8 cellular contexts compared by ENCODE assay signal in the genomic region with DNA sequence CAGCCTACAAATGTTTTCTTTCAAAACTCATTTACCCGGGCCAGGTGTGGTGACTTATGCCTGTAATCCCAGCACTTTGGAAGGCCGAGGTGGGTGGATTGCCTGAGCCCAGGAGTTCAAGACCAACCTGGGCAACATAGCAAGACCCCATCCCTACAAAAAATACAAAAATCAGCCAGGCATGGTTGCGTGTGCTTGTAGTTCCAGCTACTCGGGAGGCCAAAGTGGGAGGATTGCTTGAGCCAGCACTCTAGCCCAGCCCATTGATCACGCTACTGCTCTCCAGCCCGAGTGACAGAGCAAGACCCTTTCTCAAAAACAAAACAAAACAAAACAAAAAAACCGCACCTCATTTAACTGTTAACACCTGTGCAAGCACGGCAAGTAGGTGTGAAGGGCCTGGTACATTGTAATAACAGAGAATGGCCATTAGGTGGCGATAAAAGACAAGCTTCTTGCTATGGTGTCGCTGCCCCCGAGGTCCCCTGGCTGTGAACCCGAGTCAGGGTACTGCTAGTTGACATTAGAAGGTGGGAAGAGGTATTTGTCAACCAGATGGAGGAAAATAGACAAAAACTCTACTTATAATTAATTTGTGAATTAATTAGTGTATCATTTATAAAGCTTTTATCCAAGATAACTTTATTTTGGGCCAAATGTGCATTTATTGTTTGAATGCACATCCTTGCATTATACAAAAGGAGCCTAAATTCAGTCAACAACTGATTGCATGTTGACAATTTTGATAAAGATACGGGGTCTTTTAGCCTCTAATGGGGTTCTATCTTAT.
DNase-seq lines count a peak whose midpoint lies in the region; ATAC-seq, FAIRE-seq and TF ChIP-seq lines count a peak whose summit lies in the region.

No MANE protein-coding gene starts in this region.

- H3K27me3 ChIP-seq in effector memory CD4-positive, alpha-beta T cell (replicated peaks; ENCODE audit: control insufficient read depth, insufficient read depth, low read length, poor library complexity, severe bottlenecking), result no peaks in the 10 kb centered on the region

- no peaks in the 10 kb centered on the region for H3K36me3 ChIP-seq in effector memory CD4-positive, alpha-beta T cell (ENCODE audit: control insufficient read depth, insufficient read depth, low read length)

- H3K9me3 Mint-ChIP-seq in stimulated activated naive B cell treated with anti-CD40 and anti-IgM and Interleukin-4, amounts not matched to agents 10 μg/mL and 1 μg/mL and 100 μg/mL, for 72 hours, result no peaks in the 10 kb centered on the region

- peaks cover 1 to 6% of the 10 kb centered on the region in 2 donors for H3K4me1 Mint-ChIP-seq in stimulated activated naive B cell treated with anti-CD40 and anti-IgM and Interleukin-4, amounts not matched to agents 10 μg/mL and 1 μg/mL and 100 μg/mL, for 72 hours

- TF ChIP-seq POLR2A in GM12891 (IDR thresholded peaks at IDR 0.05; ENCODE audit: low read depth, low read length), result no peak

- peak; percentile 83 for ATAC-seq in HG03354 (IDR thresholded peaks at IDR 0.05; ENCODE audit: poor library complexity, severe bottlenecking, unreplicated experiment)
- ATAC-seq in stimulated activated naive B cell treated with anti-CD40 and anti-IgM and Interleukin-4, amounts not matched to agents 10 μg/mL and 1 μg/mL and 100 μg/mL, for 72 hours (replicated peaks), result peak; percentile 90 to 94

- H3K4me1 ChIP-seq in effector memory CD4-positive, alpha-beta T cell (ENCODE audit: control insufficient read depth, insufficient read depth, low read length, poor library complexity, severe bottlenecking), result no peaks in the 10 kb centered on the region

- no peak overlapping the region for H3K27ac Mint-ChIP-seq in stimulated activated naive B cell treated with anti-CD40 and anti-IgM and Interleukin-4, amounts not matched to agents 10 μg/mL and 1 μg/mL and 100 μg/mL, for 72 hours

- H3K27ac ChIP-seq in effector memory CD4-positive, alpha-beta T cell (ENCODE audit: insufficient read depth, low read length, poor library complexity, severe bottlenecking), result no peak overlapping the region

- peak; percentile 39 for DNase-seq in 8988T
- DNase-seq in GM12891 (ENCODE audit: insufficient read length, low spot score), result peak; percentile 65
- peak; percentile 63 for DNase-seq in NCI-H510A (lab: John Stamatoyannopoulos, UW)
- DNase-seq in activated CD4-positive, alpha-beta T cell treated with anti-CD3 and anti-CD28 coated beads for 4 hours, result peak; percentile 30 to 44
- peak in 2 of 3 donors; percentile 5 to 14 for DNase-seq in effector memory CD4-positive, alpha-beta T cell
- DNase-seq in medulla oblongata (ENCODE audit: extremely low spot score), result peak; percentile 70
- DNase-seq in stimulated activated naive B cell treated with anti-CD40 and anti-IgM and Interleukin-4, amounts not matched to agents 10 μg/mL and 1 μg/mL and 100 μg/mL, for 72 hours, result peak; percentile 29

- FAIRE-seq in GM12891 (lab: Jason Lieb, UNC), result peak; percentile 82

- no peak overlapping the region for H3K4me3 Mint-ChIP-seq in stimulated activated naive B cell treated with anti-CD40 and anti-IgM and Interleukin-4, amounts not matched to agents 10 μg/mL and 1 μg/mL and 100 μg/mL, for 72 hours

- H3K4me3 ChIP-seq in effector memory CD4-positive, alpha-beta T cell (ENCODE audit: insufficient read depth, low read depth, low read length, poor library complexity, severe bottlenecking), result no peak overlapping the region

- H3K36me3 Mint-ChIP-seq in stimulated activated naive B cell treated with anti-CD40 and anti-IgM and Interleukin-4, amounts not matched to agents 10 μg/mL and 1 μg/mL and 100 μg/mL, for 72 hours, result no peaks in the 10 kb centered on the region

- H3K9me3 ChIP-seq in effector memory CD4-positive, alpha-beta T cell (ENCODE audit: control insufficient read depth, low read length), result no peaks in the 10 kb centered on the region

- peaks cover 6 to 8% of the 10 kb centered on the region in 2 donors for H3K27me3 Mint-ChIP-seq in stimulated activated naive B cell treated with anti-CD40 and anti-IgM and Interleukin-4, amounts not matched to agents 10 μg/mL and 1 μg/mL and 100 μg/mL, for 72 hours

TF ChIP-seq in GM12891, 5 proteins besides CTCF, POLR2A, EP300 and RAD21:
- TF ChIP-seq TAF1 (IDR thresholded peaks at IDR 0.05; ENCODE audit: low read depth, low read length) (no peak), POLR2AphosphoS5 (IDR thresholded peaks at IDR 0.05; ENCODE audit: low read depth, low read length) (no peak), PAX5 (IDR thresholded peaks at IDR 0.05; ENCODE audit: insufficient read depth, low read length, severe bottlenecking) (no peak), SPI1 (IDR thresholded peaks at IDR 0.05; ENCODE audit: low read depth, low read length) (no peak), POU2F2 (IDR thresholded peaks at IDR 0.05; ENCODE audit: low read depth, low read length) (no peak)

Comparison
In these comparisons a context has a peak if more than half of its experiments do, and no peak if none do; other contexts are left out.
1. DNase-seq: peak in every context shown above with its lines; median percentile 70 in medulla oblongata; 65 in GM12891; 63 in NCI-H510A; 39 in 8988T; 37 in activated CD4-positive, alpha-beta T cell treated with anti-CD3 and anti-CD28 coated beads for 4 hours; 29 in stimulated activated naive B cell treated with anti-CD40 and anti-IgM and Interleukin-4, amounts not matched to agents 10 μg/mL and 1 μg/mL and 100 μg/mL, for 72 hours; 10 in effector memory CD4-positive, alpha-beta T cell.